Comparison of ENCODE assay signal across 8 cellular contexts in the genomic region with DNA sequence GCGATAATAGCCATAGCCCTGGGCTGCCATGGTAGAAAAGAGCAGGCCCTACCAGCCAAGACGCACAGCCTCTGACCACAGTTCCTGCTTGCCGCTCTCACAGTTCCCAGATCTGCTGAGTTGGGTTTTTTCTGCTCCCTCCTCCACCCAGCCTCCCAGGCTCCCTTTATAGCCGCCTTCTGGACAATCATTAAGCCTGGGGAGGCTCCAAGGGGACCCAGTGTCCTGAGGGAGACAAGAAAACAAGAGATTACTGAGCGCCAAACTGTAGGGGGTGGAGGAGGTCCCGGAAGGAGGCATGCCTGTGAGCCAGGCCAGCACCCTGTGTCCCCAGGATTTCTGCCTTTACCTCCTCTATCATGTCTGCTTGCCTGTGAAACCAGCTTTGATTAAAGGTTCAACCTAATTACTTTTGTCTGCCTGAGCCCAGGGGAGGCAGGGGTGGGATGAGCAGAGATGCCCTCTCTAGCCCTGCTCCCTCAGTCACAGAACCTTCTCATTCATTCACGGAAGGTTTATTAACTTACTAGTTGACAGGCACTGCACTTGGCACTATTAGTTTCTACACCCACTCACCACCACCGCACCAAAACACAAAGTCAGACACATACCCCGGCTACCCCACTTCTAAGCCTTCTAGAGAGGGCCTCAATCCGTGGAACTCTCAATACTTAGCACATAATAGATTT. TPM values are rescaled to one million over a fixed set of nuclear protein-coding genes. Genes with fewer than 3 reads are reported as not detected.
DNase-seq lines count a peak whose midpoint lies in the region; ATAC-seq and TF ChIP-seq lines count a peak whose summit lies in the region.

No MANE protein-coding gene starts in this region.

- peak; percentile 35 for ATAC-seq in activated CD4-positive, alpha-beta T cell treated with anti-CD3 and anti-CD28 coated beads for 36 hours
- peak; percentile 3 for ATAC-seq in HG03565 (IDR thresholded peaks at IDR 0.05; ENCODE audit: unreplicated experiment)

- POLR2A ChIA-PET in activated CD4-positive, alpha-beta T cell treated with anti-CD3 and anti-CD28 coated beads for 36 hours (lab: Charles Lee), result interaction anchor here (0.6 kb wide), 1 partner anchor 13 kb away, joined by 3 read pairs; no protein-coding TSS in a partner anchor

- DNase-seq in activated CD4-positive, alpha-beta T cell treated with anti-CD3 and anti-CD28 coated beads for 36 hours, result peak; percentile 74
- DNase-seq in activated CD4-positive, alpha-beta T cell treated with anti-CD3 and anti-CD28 coated beads, Interleukin-2, amount 50 U/mL, for 1 hour, result no peak
- DNase-seq in activated T-cell treated with anti-CD3 and anti-CD28 coated beads, Interleukin-2, amount 50 U/mL, for 48 hours, result peak; percentile 65
- DNase-seq in glutamatergic neuron (no peak), renal cortical epithelial cell (ENCODE audit: low read depth) (peak; percentile 92), NCI-H2171 (lab: John Stamatoyannopoulos, UW) (no peak), NCI-H226 (no peak)

- CTCF ChIA-PET in activated CD4-positive, alpha-beta T cell treated with anti-CD3 and anti-CD28 coated beads for 36 hours (lab: Charles Lee), result interaction anchor here (0.6 to 1.1 kb wide), 3 partner anchors 8 to 38 kb away, joined by 3 to 4 read pairs (median 3); partner anchors contain the start of gene VPS11

- no peak for TF ChIP-seq CTCF in glutamatergic neuron (IDR thresholded peaks at IDR 0.05; ENCODE audit: partially characterized antibody, unreplicated experiment)

- peaks cover 27% of the 10 kb centered on the region for H3K4me1 Mint-ChIP-seq in activated CD4-positive, alpha-beta T cell treated with anti-CD3 and anti-CD28 coated beads for 36 hours
- H3K4me1 Mint-ChIP-seq in glutamatergic neuron (ENCODE audit: low read depth, unreplicated experiment), result peaks cover 11% of the 10 kb centered on the region

- peak overlapping the region; percentile 69 for H3K27ac Mint-ChIP-seq in activated CD4-positive, alpha-beta T cell treated with anti-CD3 and anti-CD28 coated beads for 36 hours
- peak overlapping the region; percentile 34 for H3K27ac Mint-ChIP-seq in glutamatergic neuron (ENCODE audit: unreplicated experiment)

- no peaks in the 10 kb centered on the region for H3K9me3 Mint-ChIP-seq in activated CD4-positive, alpha-beta T cell treated with anti-CD3 and anti-CD28 coated beads for 36 hours (ENCODE audit: low read depth)
- H3K9me3 Mint-ChIP-seq in glutamatergic neuron (ENCODE audit: unreplicated experiment), result peaks cover 3% of the 10 kb centered on the region

- peaks cover 28% of the 10 kb centered on the region for H3K36me3 Mint-ChIP-seq in activated CD4-positive, alpha-beta T cell treated with anti-CD3 and anti-CD28 coated beads for 36 hours (ENCODE audit: low read depth)
- no peaks in the 10 kb centered on the region for H3K36me3 Mint-ChIP-seq in glutamatergic neuron (ENCODE audit: unreplicated experiment)

- H3K4me3 Mint-ChIP-seq in activated CD4-positive, alpha-beta T cell treated with anti-CD3 and anti-CD28 coated beads for 36 hours, result peak overlapping the region; percentile 76
- H3K4me3 Mint-ChIP-seq in glutamatergic neuron (ENCODE audit: unreplicated experiment), result peak overlapping the region; percentile 86

- H3K27me3 Mint-ChIP-seq in activated CD4-positive, alpha-beta T cell treated with anti-CD3 and anti-CD28 coated beads for 36 hours, result no peaks in the 10 kb centered on the region
- peaks cover 5% of the 10 kb centered on the region for H3K27me3 Mint-ChIP-seq in glutamatergic neuron (ENCODE audit: unreplicated experiment)

- intact Hi-C loops in activated CD4-positive, alpha-beta T cell treated with anti-CD3 and anti-CD28 coated beads for 36 hours (cut with DNase I, micrococcal nuclease), result loop anchor here (1.0 kb wide), 9 partner anchors 11 to 305 kb away; partner anchors contain the start of genes CENATAC (in 2 of the 2), HYOU1 (in 2 of the 2), RPS25 (in 2 of the 2) and TRAPPC4 (in 2 of the 2)

RNA-seq across cellular contexts. Expression of gene SLC37A4, which starts 1.2 kb away (rescaled TPM):
- total RNA-seq in activated CD4-positive, alpha-beta T cell treated with anti-CD3 and anti-CD28 coated beads for 36 hours, result 10 to 100 TPM; 26.2 to 36.2 TPM
- total RNA-seq in glutamatergic neuron (ENCODE audit: unreplicated experiment), result 21.2 TPM
- total RNA-seq in renal cortical epithelial cell, result 26.4 and 32.6 TPM in 2 replicates

RNA-seq across cellular contexts. Expression of gene TRAPPC4, which starts 10.9 kb away (rescaled TPM):
- 10 to 100 TPM; 62.2 to 81.9 TPM for total RNA-seq in activated CD4-positive, alpha-beta T cell treated with anti-CD3 and anti-CD28 coated beads for 36 hours
- total RNA-seq in glutamatergic neuron (ENCODE audit: unreplicated experiment) (85.1 TPM), renal cortical epithelial cell (102 and 103 TPM in 2 replicates)

RNA-seq across cellular contexts. Expression of gene RPS25, which starts 11.3 kb away (rescaled TPM):
- total RNA-seq in activated CD4-positive, alpha-beta T cell treated with anti-CD3 and anti-CD28 coated beads for 36 hours, result 1,000 to 10,000 TPM; 1,590 to 1,820 TPM
- total RNA-seq in glutamatergic neuron (ENCODE audit: unreplicated experiment) (673 TPM), renal cortical epithelial cell (998 and 1,564 TPM in 2 replicates)

RNA-seq across cellular contexts. Expression of gene HYOU1, which starts 27.5 kb away (rescaled TPM):
- total RNA-seq in activated CD4-positive, alpha-beta T cell treated with anti-CD3 and anti-CD28 coated beads for 36 hours, result 100 to 1,000 TPM; 104 to 114 TPM
- total RNA-seq in glutamatergic neuron (ENCODE audit: unreplicated experiment), result 193 TPM
- total RNA-seq in renal cortical epithelial cell, result 172 and 223 TPM in 2 replicates

RNA-seq across cellular contexts. Expression of gene CENATAC, which starts 31.5 kb away (rescaled TPM):
- total RNA-seq in activated CD4-positive, alpha-beta T cell treated with anti-CD3 and anti-CD28 coated beads for 36 hours, result 10 to 100 TPM; 23.7 to 26.2 TPM
- total RNA-seq in glutamatergic neuron (ENCODE audit: unreplicated experiment) (72.3 TPM), renal cortical epithelial cell (9.0 and 23.3 TPM in 2 replicates)

Comparison
In these comparisons a context has a peak if more than half of its experiments do, and no peak if none do; other contexts are left out.
1. DNase-seq: peak in activated CD4-positive, alpha-beta T cell treated with anti-CD3 and anti-CD28 coated beads for 36 hours (single experiment), activated T-cell treated with anti-CD3 and anti-CD28 coated beads, Interleukin-2, amount 50 U/mL, for 48 hours (2 of 2) and renal cortical epithelial cell (single experiment); none in activated CD4-positive, alpha-beta T cell treated with anti-CD3 and anti-CD28 coated beads, Interleukin-2, amount 50 U/mL, for 1 hour (single experiment), glutamatergic neuron (single experiment), NCI-H2171 (single experiment) and NCI-H226 (single experiment).